37 cellular contexts compared by ENCODE assay signal in the genomic region with DNA sequence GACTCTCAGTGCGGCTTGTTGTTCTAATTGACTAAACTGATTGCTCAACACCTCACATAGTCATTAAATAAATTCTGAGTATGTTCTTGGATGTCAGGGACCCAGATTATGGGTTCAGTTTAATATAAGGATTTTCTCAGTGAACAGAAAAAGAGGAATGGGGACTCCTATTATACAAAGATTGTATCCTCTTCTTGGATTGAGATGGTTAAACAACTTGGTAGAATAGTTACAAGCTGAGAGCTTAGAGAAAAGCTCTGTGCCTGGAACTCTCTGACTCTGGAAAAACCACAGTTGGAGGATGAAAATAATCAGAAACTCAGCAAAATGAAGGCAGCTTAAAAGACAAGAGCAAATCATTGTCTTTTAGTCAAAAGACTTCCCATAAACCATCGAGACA.
"Had no signal": no experiment of that assay in that cellular context is flagged by ENCODE, and none has a peak within 500 bp of the region (broad histone marks: within the 10 kb centered on the region; RNA-seq: fewer than 3 reads in every experiment).

No MANE protein-coding gene starts in this region.

- H3K9me3 Mint-ChIP-seq: activated naive CD4-positive, alpha-beta T cell treated with anti-CD3 and anti-CD28 coated beads for 36 hours; activated naive CD4-positive, alpha-beta T cell treated with anti-CD3 and anti-CD28 coated beads, Interleukin-2, amount 10 ng/mL, durations not matched to agents 7 days and 5 days; activated naive CD4-positive, alpha-beta T cell treated with anti-CD3 and anti-CD28 coated beads, Interleukin-2, amount 50 U/mL, for 24 hours; activated naive CD4-positive, alpha-beta T cell treated with anti-CD3 and anti-CD28 coated beads, Interleukin-2, amount 50 U/mL, for 72 hours; activated naive CD8-positive, alpha-beta T cell treated with anti-CD3 and anti-CD28 coated beads for 36 hours; activated naive CD8-positive, alpha-beta T cell treated with anti-CD3 and anti-CD28 coated beads, Interleukin-2, amount 10 ng/mL, durations not matched to agents 7 days and 5 days; activated naive CD8-positive, alpha-beta T cell treated with anti-CD3 and anti-CD28 coated beads, Interleukin-2, amount 50 U/mL, for 24 hours; activated T-cell treated with anti-CD3 and anti-CD28 coated beads, Interleukin-2, amount 50 U/mL, for 24 hours; activated T-cell treated with anti-CD3 and anti-CD28 coated beads, Interleukin-2, amount 50 U/mL, for 4 hours; activated T-cell treated with anti-CD3 and anti-CD28 coated beads, Interleukin-2, amount 50 U/mL, for 72 hours; activated T-helper 1 cell treated with anti-CD3 and anti-CD28 coated beads, Interleukin-12 subunit alpha, Interleukin-12 subunit beta, Interleukin-2, Interleukin-4 antibody, amounts not matched to agents 30 ng/mL and 10 ng/mL and 1 ng/mL, durations not matched to agents 14 hours and 24 hours and 36 hours; activated T-helper 2 cell treated with anti-CD3 and anti-CD28 coated beads, Interferon-gamma antibody, Interleukin-2, Interleukin-4, amounts not matched to agents 10 μg/mL and 5 μg/mL and 100 μg/mL, durations not matched to agents 14 hours and 24 hours and 36 hours; central memory CD8-positive, alpha-beta T cell had no signal

- H3K9me3 ChIP-seq: adrenal gland, ascending aorta, body of pancreas, breast epithelium had no signal

- H3K4me3 ChIP-seq: adrenal gland, ascending aorta, body of pancreas, breast epithelium, cardiac muscle cell had no signal

- ATAC-seq: activated naive CD4-positive, alpha-beta T cell treated with anti-CD3 and anti-CD28 coated beads, Interleukin-2, amount 50 U/mL, for 72 hours; activated naive CD8-positive, alpha-beta T cell treated with anti-CD3 and anti-CD28 coated beads, Interleukin-2, amount 50 U/mL, for 24 hours; activated T-cell treated with anti-CD3 and anti-CD28 coated beads, Interleukin-2, amount 50 U/mL, for 4 hours; activated T-cell treated with anti-CD3 and anti-CD28 coated beads, Interleukin-2, amount 50 U/mL, for 72 hours; body of pancreas had no signal

- H3K4me1 ChIP-seq: adrenal gland, body of pancreas, breast epithelium had no signal

- H3K36me3 Mint-ChIP-seq: activated naive CD4-positive, alpha-beta T cell treated with anti-CD3 and anti-CD28 coated beads, Interleukin-2, amount 10 ng/mL, durations not matched to agents 7 days and 5 days; activated naive CD4-positive, alpha-beta T cell treated with anti-CD3 and anti-CD28 coated beads, Interleukin-2, amount 50 U/mL, for 24 hours; activated naive CD4-positive, alpha-beta T cell treated with anti-CD3 and anti-CD28 coated beads, Interleukin-2, amount 50 U/mL, for 72 hours; activated naive CD8-positive, alpha-beta T cell; activated naive CD8-positive, alpha-beta T cell treated with anti-CD3 and anti-CD28 coated beads for 36 hours; activated naive CD8-positive, alpha-beta T cell treated with anti-CD3 and anti-CD28 coated beads, Interleukin-2, amount 10 ng/mL, durations not matched to agents 7 days and 5 days; brain had no signal

- H3K27ac ChIP-seq: adrenal gland, ascending aorta, body of pancreas, brain microvascular endothelial cell, breast epithelium, cardiac muscle cell had no signal

- H3K36me3 ChIP-seq: adrenal gland, ascending aorta, brain microvascular endothelial cell, breast epithelium, cardiac muscle cell had no signal

- H3K4me3 Mint-ChIP-seq: activated naive CD4-positive, alpha-beta T cell treated with anti-CD3 and anti-CD28 coated beads for 36 hours; activated naive CD4-positive, alpha-beta T cell treated with anti-CD3 and anti-CD28 coated beads, Interleukin-2, amount 10 ng/mL, durations not matched to agents 7 days and 5 days; activated naive CD4-positive, alpha-beta T cell treated with anti-CD3 and anti-CD28 coated beads, Interleukin-2, amount 50 U/mL, for 24 hours; activated naive CD8-positive, alpha-beta T cell; activated naive CD8-positive, alpha-beta T cell treated with anti-CD3 and anti-CD28 coated beads for 36 hours; activated naive CD8-positive, alpha-beta T cell treated with anti-CD3 and anti-CD28 coated beads, Interleukin-2, amount 10 ng/mL, durations not matched to agents 7 days and 5 days; activated naive CD8-positive, alpha-beta T cell treated with anti-CD3 and anti-CD28 coated beads, Interleukin-2, amount 50 U/mL, for 24 hours; activated T-cell treated with anti-CD3 and anti-CD28 coated beads, Interleukin-2, amount 50 U/mL, for 24 hours; activated T-cell treated with anti-CD3 and anti-CD28 coated beads, Interleukin-2, amount 50 U/mL, for 4 hours; activated T-cell treated with anti-CD3 and anti-CD28 coated beads, Interleukin-2, amount 50 U/mL, for 72 hours; activated T-helper 1 cell treated with anti-CD3 and anti-CD28 coated beads, Interleukin-12 subunit alpha, Interleukin-12 subunit beta, Interleukin-2, Interleukin-4 antibody, amounts not matched to agents 30 ng/mL and 10 ng/mL and 1 ng/mL, durations not matched to agents 14 hours and 24 hours and 36 hours; brain; central memory CD8-positive, alpha-beta T cell had no signal

- DNase-seq: activated effector memory CD4-positive, alpha-beta T cell treated with anti-CD3 and anti-CD28 coated beads, Interleukin-2, amount 50 U/mL, for 16 hours; activated effector memory CD4-positive, alpha-beta T cell treated with Interleukin-2 at 50 U/mL for 16 hours; activated gamma-delta T cell; activated gamma-delta T cell treated with Interleukin-2 at 50 U/mL for 16 hours; activated naive CD4-positive, alpha-beta T cell; activated naive CD4-positive, alpha-beta T cell treated with anti-CD3 and anti-CD28 coated beads for 36 hours; activated naive CD4-positive, alpha-beta T cell treated with anti-CD3 and anti-CD28 coated beads, Interleukin-2, amount 10 ng/mL, durations not matched to agents 7 days and 5 days; activated naive CD4-positive, alpha-beta T cell treated with anti-CD3 and anti-CD28 coated beads, Interleukin-2, amount 50 U/mL, for 16 hours; activated naive CD4-positive, alpha-beta T cell treated with Interleukin-2 at 50 U/mL for 16 hours; activated naive CD8-positive, alpha-beta T cell treated with anti-CD3 and anti-CD28 coated beads for 36 hours; activated naive CD8-positive, alpha-beta T cell treated with anti-CD3 and anti-CD28 coated beads, Interleukin-2, amount 10 ng/mL, durations not matched to agents 7 days and 5 days; activated naive CD8-positive, alpha-beta T cell treated with anti-CD3 and anti-CD28 coated beads, Interleukin-2, amount 50 U/mL, for 24 hours; activated T-cell treated with anti-CD3 and anti-CD28 coated beads, Interleukin-2, amount 50 U/mL, for 1 hour; activated T-cell treated with anti-CD3 and anti-CD28 coated beads, Interleukin-2, amount 50 U/mL, for 24 hours; activated T-cell treated with anti-CD3 and anti-CD28 coated beads, Interleukin-2, amount 50 U/mL, for 4 hours; activated T-cell treated with anti-CD3 and anti-CD28 coated beads, Interleukin-2, amount 50 U/mL, for 48 hours; activated T-cell treated with anti-CD3 and anti-CD28 coated beads, Interleukin-2, amount 50 U/mL, for 72 hours; adrenal gland; amniotic stem cell; amygdala; anterior cingulate cortex; aorta; body of pancreas; brain microvascular endothelial cell; caudate nucleus; central memory CD4-positive, alpha-beta T cell; cerebellar nuclear complex had no signal

- H3K4me1 Mint-ChIP-seq: activated naive CD4-positive, alpha-beta T cell treated with anti-CD3 and anti-CD28 coated beads, Interleukin-2, amount 10 ng/mL, durations not matched to agents 7 days and 5 days; activated naive CD4-positive, alpha-beta T cell treated with anti-CD3 and anti-CD28 coated beads, Interleukin-2, amount 50 U/mL, for 24 hours; activated naive CD8-positive, alpha-beta T cell treated with anti-CD3 and anti-CD28 coated beads, Interleukin-2, amount 10 ng/mL, durations not matched to agents 7 days and 5 days; activated naive CD8-positive, alpha-beta T cell treated with anti-CD3 and anti-CD28 coated beads, Interleukin-2, amount 50 U/mL, for 24 hours; brain; central memory CD8-positive, alpha-beta T cell had no signal

- H3K27ac Mint-ChIP-seq: activated naive CD4-positive, alpha-beta T cell treated with anti-CD3 and anti-CD28 coated beads for 36 hours; activated naive CD4-positive, alpha-beta T cell treated with anti-CD3 and anti-CD28 coated beads, Interleukin-2, amount 10 ng/mL, durations not matched to agents 7 days and 5 days; activated naive CD4-positive, alpha-beta T cell treated with anti-CD3 and anti-CD28 coated beads, Interleukin-2, amount 50 U/mL, for 24 hours; activated naive CD4-positive, alpha-beta T cell treated with anti-CD3 and anti-CD28 coated beads, Interleukin-2, amount 50 U/mL, for 72 hours; activated naive CD8-positive, alpha-beta T cell; activated naive CD8-positive, alpha-beta T cell treated with anti-CD3 and anti-CD28 coated beads for 36 hours; activated naive CD8-positive, alpha-beta T cell treated with anti-CD3 and anti-CD28 coated beads, Interleukin-2, amount 10 ng/mL, durations not matched to agents 7 days and 5 days; activated naive CD8-positive, alpha-beta T cell treated with anti-CD3 and anti-CD28 coated beads, Interleukin-2, amount 50 U/mL, for 24 hours; activated T-cell treated with anti-CD3 and anti-CD28 coated beads, Interleukin-2, amount 50 U/mL, for 24 hours; activated T-cell treated with anti-CD3 and anti-CD28 coated beads, Interleukin-2, amount 50 U/mL, for 72 hours; activated T-helper 1 cell treated with anti-CD3 and anti-CD28 coated beads, Interleukin-12 subunit alpha, Interleukin-12 subunit beta, Interleukin-2, Interleukin-4 antibody, amounts not matched to agents 30 ng/mL and 10 ng/mL and 1 ng/mL, durations not matched to agents 14 hours and 24 hours and 36 hours; activated T-helper 2 cell treated with anti-CD3 and anti-CD28 coated beads, Interferon-gamma antibody, Interleukin-2, Interleukin-4, amounts not matched to agents 10 μg/mL and 5 μg/mL and 100 μg/mL, durations not matched to agents 14 hours and 24 hours and 36 hours; brain had no signal

- H3K27me3 ChIP-seq: adrenal gland, ascending aorta, body of pancreas, brain microvascular endothelial cell, breast epithelium, cardiac muscle cell had no signal
